Comparison of ENCODE assay signal across 9 cellular contexts in genomic region chr3:123025642-123026521, GRCh38. TPM values are rescaled to one million over a fixed set of nuclear protein-coding genes. Genes with fewer than 3 reads are reported as not detected.
DNase-seq lines count a peak whose midpoint lies in the region; ATAC-seq and TF ChIP-seq lines count a peak whose summit lies in the region.
"Had no signal": no experiment of that assay in that cellular context is flagged by ENCODE, and none has a peak within 500 bp of the region (broad histone marks: within the 10 kb centered on the region; RNA-seq: fewer than 3 reads in every experiment).

No MANE protein-coding gene starts in this region.

- peaks cover 76% of the 10 kb centered on the region for H3K27me3 Mint-ChIP-seq in progenitor cell of endocrine pancreas

- H2AFZ ChIP-seq in Karpas-422 (ENCODE audit: low read length), result no peak overlapping the region

- intact Hi-C loops in heart right ventricle (cut with DNase I), result loop anchor here in 8 of 10 donors (2.0 to 10.0 kb wide), 11 partner anchors 44 to 1481 kb away; partner anchors contain the start of gene POLQ (in 1 of the 8)

- H3K36me3 ChIP-seq in SK-N-MC (ENCODE audit: insufficient read depth, low read length) (peaks cover 49% of the 10 kb centered on the region), heart right ventricle (no peaks in the 10 kb centered on the region), Karpas-422 (ENCODE audit: insufficient read depth, low read length) (no peaks in the 10 kb centered on the region)

- H3K79me2 ChIP-seq in Karpas-422 (ENCODE audit: low read length), result no peaks in the 10 kb centered on the region

- H3K27ac ChIP-seq in SK-N-MC, result no peak overlapping the region
- peak overlapping the region in 5 of 10 donors; percentile 50 to 75 (median 68) for H3K27ac ChIP-seq in heart right ventricle
- no peak overlapping the region for H3K27ac ChIP-seq in Karpas-422 (ENCODE audit: low read length)

- DNase-seq in D341Med (ENCODE audit: low spot score) (peak; percentile 46), SK-N-MC (ENCODE audit: low read depth, low spot score) (no peak), heart right ventricle (peak; percentile 29 to 40), progenitor cell of endocrine pancreas (ENCODE audit: low spot score, unreplicated experiment) (no peak), Karpas-422 (no peak), NCI-H2081 (lab: John Stamatoyannopoulos, UW) (no peak)
- DNase-seq: T-helper 9 cell had no signal

- no peaks in the 10 kb centered on the region for H3K36me3 Mint-ChIP-seq in progenitor cell of endocrine pancreas (ENCODE audit: insufficient read depth)

- H3K4me3 Mint-ChIP-seq in progenitor cell of endocrine pancreas (ENCODE audit: low read depth), result peak overlapping the region; percentile 66

- no peaks in the 10 kb centered on the region for H4K20me1 ChIP-seq in Karpas-422 (ENCODE audit: insufficient read depth, low read depth, low read length)

- ATAC-seq in heart right ventricle, result peak; percentile 24 to 72 (median 50)
- no peak for ATAC-seq in GM18870 (IDR thresholded peaks at IDR 0.05; ENCODE audit: unreplicated experiment)
- no peak for ATAC-seq in GM18858 (IDR thresholded peaks at IDR 0.05; ENCODE audit: unreplicated experiment)

- no peaks in the 10 kb centered on the region for H3K9me3 Mint-ChIP-seq in progenitor cell of endocrine pancreas (ENCODE audit: low read depth)

- peaks cover 9 to 45% (median 25%) of the 10 kb centered on the region in 9 donors for H3K4me1 ChIP-seq in heart right ventricle
- peaks cover 10% of the 10 kb centered on the region for H3K4me1 ChIP-seq in Karpas-422 (ENCODE audit: low read length)

- H3K27me3 ChIP-seq in heart right ventricle (peaks cover 0 to 93% (median 17%) of the 10 kb centered on the region in 7 donors), Karpas-422 (ENCODE audit: low read length) (no peaks in the 10 kb centered on the region)

- H3K9ac ChIP-seq in SK-N-MC (ENCODE audit: insufficient read length), result peak overlapping the region; percentile 83
- no peak overlapping the region for H3K9ac ChIP-seq in Karpas-422 (ENCODE audit: low read length)

- H3K4me3 ChIP-seq in SK-N-MC, result peak overlapping the region; percentile 90
- peak overlapping the region; percentile 40 to 82 (median 68) for H3K4me3 ChIP-seq in heart right ventricle
- no peak overlapping the region for H3K4me3 ChIP-seq in Karpas-422 (ENCODE audit: low read length)

- WGBS in heart right ventricle, 2 donors, result 23 to 25% methylated on average over 30 to 33 of the region's 33 CpGs

- H3K4me2 ChIP-seq in Karpas-422 (ENCODE audit: low read depth, low read length, poor library complexity, severe bottlenecking), result no peak overlapping the region

- no peaks in the 10 kb centered on the region for H3K9me3 ChIP-seq in SK-N-MC (ENCODE audit: low read depth, low read length)
- H3K9me3 ChIP-seq in heart right ventricle, result no peaks in the 10 kb centered on the region
- H3K9me3 ChIP-seq in Karpas-422 (ENCODE audit: low read length), result no peaks in the 10 kb centered on the region

- H3K4me1 Mint-ChIP-seq in progenitor cell of endocrine pancreas (ENCODE audit: low read depth), result peaks cover 15% of the 10 kb centered on the region

- no peak overlapping the region for H3K27ac Mint-ChIP-seq in progenitor cell of endocrine pancreas

- TF ChIP-seq CTCF in heart right ventricle (IDR thresholded peaks at IDR 0.05) (no peak), progenitor cell of endocrine pancreas (IDR thresholded peaks at IDR 0.05; ENCODE audit: unreplicated experiment) (no peak)

- no peaks in the 10 kb centered on the region for H3K9me2 ChIP-seq in Karpas-422 (replicated peaks; ENCODE audit: insufficient read depth, low read length)

RNA-seq across cellular contexts. Expression of gene SEMA5B, which starts 1.7 kb away (rescaled TPM):
- total RNA-seq in heart right ventricle (10 to 100 TPM in 4 of 10 donors, 1 to 10 TPM in 6; 1.3 to 12.7 (median 7.4) TPM), progenitor cell of endocrine pancreas (4.2 and 5.9 TPM in 2 replicates)
- polyA plus RNA-seq in heart right ventricle, result 10 to 100 TPM in 1 of 2 donors, 1 to 10 TPM in 1; 4.2 to 10.3 TPM
- total RNA-seq in Karpas-422 (2014; rRNA removed; shearing (Covaris generic); ENCODE audit: low replicate concordance), result not detected in 2 replicates

RNA-seq across cellular contexts. Expression of gene PDIA5, which starts 40.9 kb away (rescaled TPM):
- total RNA-seq in heart right ventricle (10 to 100 TPM in 1 of 10 donors, 1 to 10 TPM in 9; 4.2 to 14.6 (median 6.3) TPM), progenitor cell of endocrine pancreas (20.4 and 22.2 TPM in 2 replicates)
- 1 to 10 TPM; 5.7 to 8.1 TPM for polyA plus RNA-seq in heart right ventricle
- total RNA-seq in Karpas-422 (2014; rRNA removed; shearing (Covaris generic); ENCODE audit: low replicate concordance), result 6.3 and 7.9 TPM in 2 replicates

Comparison
In these comparisons a context has a peak if more than half of its experiments do, and no peak if none do; other contexts are left out.
1. DNase-seq: peak in D341Med (single experiment) and heart right ventricle (2 of 2); none in SK-N-MC (single experiment), progenitor cell of endocrine pancreas (single experiment), Karpas-422 (single experiment) and NCI-H2081 (0 of 2).
2. ATAC-seq: peak in heart right ventricle (8 of 8); none in GM18870 (single experiment) and GM18858 (single experiment).